ENCODE assay signal across 2 cellular contexts in the genomic region with DNA sequence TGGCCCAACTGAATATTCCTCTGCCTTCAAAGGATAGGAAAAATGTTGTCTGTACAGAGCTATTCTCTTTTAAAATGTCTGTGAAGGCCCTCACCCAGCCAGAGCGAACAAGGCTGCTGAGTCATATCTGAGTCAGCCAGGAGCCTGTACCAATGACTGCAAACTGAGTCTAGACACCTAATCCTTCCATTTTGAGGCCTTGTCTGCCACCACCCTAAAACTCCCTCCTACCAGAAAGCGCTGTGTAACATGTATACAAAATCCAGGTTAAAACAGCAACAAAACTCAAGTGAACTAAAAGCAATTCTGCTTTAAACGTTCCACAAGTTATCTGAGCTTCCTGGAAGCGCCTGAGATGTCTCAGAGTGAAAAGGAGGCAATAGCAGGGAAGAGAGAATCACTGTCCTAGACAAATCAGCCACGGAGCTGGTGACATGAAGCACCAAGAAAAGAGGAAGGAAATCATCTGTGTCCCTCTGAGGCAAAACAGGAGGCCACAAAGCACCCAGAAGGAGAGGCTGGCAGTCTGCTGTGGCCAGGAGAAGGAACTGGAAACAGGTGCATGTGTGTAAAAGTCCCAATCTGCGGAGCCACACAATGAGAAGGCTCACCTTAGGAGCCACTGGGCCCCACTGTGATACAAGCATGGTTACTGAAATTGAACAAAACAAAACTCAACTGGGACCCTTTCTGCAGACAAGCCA.
TF ChIP-seq lines count a peak whose summit lies in the region.

No MANE protein-coding gene starts in this region.

TF ChIP-seq in HCT116, 20 proteins besides CTCF, POLR2A, EP300 and RAD21:
- TF ChIP-seq CBX3 (IDR thresholded peaks at IDR 0.05; ENCODE audit: low read depth), result 0 out of 2 replicates have a peak, but pooled peaks have one; percentile 32
- TF ChIP-seq, protein P1, sequence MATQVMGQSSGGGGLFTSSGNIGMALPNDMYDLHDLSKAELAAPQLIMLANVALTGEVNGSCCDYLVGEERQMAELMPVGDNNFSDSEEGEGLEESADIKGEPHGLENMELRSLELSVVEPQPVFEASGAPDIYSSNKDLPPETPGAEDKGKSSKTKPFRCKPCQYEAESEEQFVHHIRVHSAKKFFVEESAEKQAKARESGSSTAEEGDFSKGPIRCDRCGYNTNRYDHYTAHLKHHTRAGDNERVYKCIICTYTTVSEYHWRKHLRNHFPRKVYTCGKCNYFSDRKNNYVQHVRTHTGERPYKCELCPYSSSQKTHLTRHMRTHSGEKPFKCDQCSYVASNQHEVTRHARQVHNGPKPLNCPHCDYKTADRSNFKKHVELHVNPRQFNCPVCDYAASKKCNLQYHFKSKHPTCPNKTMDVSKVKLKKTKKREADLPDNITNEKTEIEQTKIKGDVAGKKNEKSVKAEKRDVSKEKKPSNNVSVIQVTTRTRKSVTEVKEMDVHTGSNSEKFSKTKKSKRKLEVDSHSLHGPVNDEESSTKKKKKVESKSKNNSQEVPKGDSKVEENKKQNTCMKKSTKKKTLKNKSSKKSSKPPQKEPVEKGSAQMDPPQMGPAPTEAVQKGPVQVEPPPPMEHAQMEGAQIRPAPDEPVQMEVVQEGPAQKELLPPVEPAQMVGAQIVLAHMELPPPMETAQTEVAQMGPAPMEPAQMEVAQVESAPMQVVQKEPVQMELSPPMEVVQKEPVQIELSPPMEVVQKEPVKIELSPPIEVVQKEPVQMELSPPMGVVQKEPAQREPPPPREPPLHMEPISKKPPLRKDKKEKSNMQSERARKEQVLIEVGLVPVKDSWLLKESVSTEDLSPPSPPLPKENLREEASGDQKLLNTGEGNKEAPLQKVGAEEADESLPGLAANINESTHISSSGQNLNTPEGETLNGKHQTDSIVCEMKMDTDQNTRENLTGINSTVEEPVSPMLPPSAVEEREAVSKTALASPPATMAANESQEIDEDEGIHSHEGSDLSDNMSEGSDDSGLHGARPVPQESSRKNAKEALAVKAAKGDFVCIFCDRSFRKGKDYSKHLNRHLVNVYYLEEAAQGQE (IDR thresholded peaks at IDR 0.05; ENCODE audit: low read depth), result no peak
- TF ChIP-seq SP1 (IDR thresholded peaks at IDR 0.05; ENCODE audit: low read depth), result 0 out of 2 replicates have a peak, but pooled peaks have one; percentile 24
- peak; percentile 70 for TF ChIP-seq JUND (IDR thresholded peaks at IDR 0.05)
- TF ChIP-seq FOSL1 (IDR thresholded peaks at IDR 0.05; ENCODE audit: low read depth), result peak; percentile 89

TF ChIP-seq in GM23338, 12 proteins besides CTCF, POLR2A, EP300 and RAD21:
- no peak for TF ChIP-seq STAT1 (IDR thresholded peaks at IDR 0.05; ENCODE audit: unreplicated experiment)
- no peak for TF ChIP-seq JUNB (IDR thresholded peaks at IDR 0.05; ENCODE audit: unreplicated experiment)
- TF ChIP-seq EZH2 (IDR thresholded peaks at IDR 0.05; ENCODE audit: low read depth, unreplicated experiment), result no peak
- TF ChIP-seq, protein P1 (IDR thresholded peaks at IDR 0.05; ENCODE audit: unreplicated experiment), result no peak
